In genomic region chr3:156535162-156535627, GRCh38 we compare ENCODE assay signal across 9 cellular contexts. TPM values are rescaled to one million over a fixed set of nuclear protein-coding genes. Genes with fewer than 3 reads are reported as not detected.
A peak's percentile ranks its signal among the peaks of the same experiment; 100 is the strongest.
DNase-seq lines count a peak whose midpoint lies in the region; ATAC-seq and TF ChIP-seq lines count a peak whose summit lies in the region.
"Had no signal": no experiment of that assay in that cellular context is flagged by ENCODE, and none has a peak within 500 bp of the region (broad histone marks: within the 10 kb centered on the region; RNA-seq: fewer than 3 reads in every experiment).

No MANE protein-coding gene starts in this region.

- no peaks in the 10 kb centered on the region for H3K27me3 ChIP-seq in breast epithelium
- H3K27me3 ChIP-seq: BLaER1 had no signal

- H3K36me3 ChIP-seq in breast epithelium = no peaks in the 10 kb centered on the region

- peak; percentile 16 to 46 (median 23) for TF ChIP-seq CTCF in breast epithelium (IDR thresholded peaks at IDR 0.05)

- H3K27ac ChIP-seq in breast epithelium = peak overlapping the region; percentile 83 to 93
- H3K27ac ChIP-seq: BLaER1 had no signal

- intact Hi-C loops in breast epithelium (cut with DNase I; ENCODE audit: low total_unique reads) = loop anchor here (5.0 kb wide), 1 partner anchor 137 kb away; the partner anchor contains the start of gene TIPARP
- intact Hi-C loops in left colon (cut with DNase I, micrococcal nuclease) = loop anchor here in 1 of 2 donors (10.0 kb wide), 1 partner anchor 550 kb away; no protein-coding TSS in a partner anchor

- no peaks in the 10 kb centered on the region for H3K4me1 ChIP-seq in breast epithelium
- H3K4me1 ChIP-seq: BLaER1 had no signal

- peak; percentile 28 for DNase-seq in NCI-H2107 treated with DMSO at 0.1 percent for 48 hours (lab: John Stamatoyannopoulos, UW; ENCODE audit: unreplicated experiment)
- DNase-seq in NCI-H2107 (lab: John Stamatoyannopoulos, UW) = no peak
- DNase-seq in NOMO-1 treated with DMSO at 0.1 percent for 48 hours (lab: John Stamatoyannopoulos, UW; ENCODE audit: unreplicated experiment) = peak; percentile 67
- peak in 1 of 2 donors; percentile 86 for DNase-seq in breast epithelium (ENCODE audit: low spot score in 2 of 2)
- peak in 1 of 2 donors; percentile 67 for DNase-seq in left colon
- peak; percentile 82 for DNase-seq in superior temporal gyrus (ENCODE audit: extremely low spot score)
- no peak for DNase-seq in NCI-H1092 (lab: John Stamatoyannopoulos, UW)

- peak; percentile 91 for ATAC-seq in left colon
- ATAC-seq in HG03025 (IDR thresholded peaks at IDR 0.05; ENCODE audit: low FRiP score, unreplicated experiment) = no peak

- H3K4me3 ChIP-seq in breast epithelium = no peak overlapping the region
- H3K4me3 ChIP-seq: BLaER1 had no signal

- H3K9me3 ChIP-seq in breast epithelium = no peaks in the 10 kb centered on the region
- H3K9me3 ChIP-seq: BLaER1 had no signal

- no peak for TF ChIP-seq POLR2A in breast epithelium (IDR thresholded peaks at IDR 0.05)

RNA-seq across cellular contexts. Expression of gene SSR3, which starts 19.7 kb away (rescaled TPM):
- total RNA-seq in breast epithelium (100 to 1,000 TPM; 109 to 156 (median 110) TPM), left colon (100 to 1,000 TPM; 114 to 123 TPM)

Comparison
In these comparisons a context has a peak if more than half of its experiments do, and no peak if none do; other contexts are left out.
1. DNase-seq: peak in NCI-H2107 treated with DMSO at 0.1 percent for 48 hours (single experiment), NOMO-1 treated with DMSO at 0.1 percent for 48 hours (single experiment) and superior temporal gyrus (single experiment); none in NCI-H2107 (single experiment) and NCI-H1092 (single experiment).